Comparison of ENCODE assay signal across 18 cellular contexts in genomic region chr7:128921866-128922440, GRCh38. TPM values are rescaled to one million over a fixed set of nuclear protein-coding genes. Genes with fewer than 3 reads are reported as not detected.
A peak's percentile ranks its signal among the peaks of the same experiment; 100 is the strongest.
DNase-seq lines count a peak whose midpoint lies in the region; ATAC-seq and TF ChIP-seq lines count a peak whose summit lies in the region.
"Had no signal": no experiment of that assay in that cellular context is flagged by ENCODE, and none has a peak within 500 bp of the region (broad histone marks: within the 10 kb centered on the region; RNA-seq: fewer than 3 reads in every experiment).

No MANE protein-coding gene starts in this region.

- ATAC-seq in activated T-cell treated with anti-CD3 and anti-CD28 coated beads, Interleukin-2, amount 50 U/mL, for 4 hours: no peak
- ATAC-seq in stimulated activated effector memory CD8-positive, alpha-beta T cell treated with anti-CD3 and anti-CD28 coated beads, Interleukin-12 subunit alpha, Interleukin-12 subunit beta, amount 100 ng/mL, for 72 hours: no peak
- no peak for ATAC-seq in GM21723 (IDR thresholded peaks at IDR 0.05; ENCODE audit: unreplicated experiment)

- H3K18ac ChIP-seq in H9 (ENCODE audit: insufficient read length, low read depth, low read length): no peak overlapping the region

- H3K27ac ChIP-seq in H9 (ENCODE audit: insufficient read length, low read depth, low read length): no peak overlapping the region
- H3K27ac ChIP-seq in endodermal cell (ENCODE audit: low read depth, low read length): no peak overlapping the region
- H3K27ac ChIP-seq: GM23248 had no signal

- H3T11ph ChIP-seq in H9 (ENCODE audit: low read length): no peak overlapping the region

- H3K4me1 Mint-ChIP-seq in activated T-cell treated with anti-CD3 and anti-CD28 coated beads, Interleukin-2, amount 50 U/mL, for 24 hours (ENCODE audit: low read depth): no peaks in the 10 kb centered on the region
- no peaks in the 10 kb centered on the region for H3K4me1 Mint-ChIP-seq in activated T-cell treated with anti-CD3 and anti-CD28 coated beads, Interleukin-2, amount 50 U/mL, for 4 hours (ENCODE audit: low read depth)
- H3K4me1 Mint-ChIP-seq in H9: peaks cover 17 to 35% of the 10 kb centered on the region in 2 experiments
- peaks cover 13% of the 10 kb centered on the region for H3K4me1 Mint-ChIP-seq in endodermal cell
- no peaks in the 10 kb centered on the region for H3K4me1 Mint-ChIP-seq in stimulated activated effector memory CD8-positive, alpha-beta T cell treated with anti-CD3 and anti-CD28 coated beads, Interleukin-12 subunit alpha, Interleukin-12 subunit beta, amount 100 ng/mL, for 72 hours
- H3K4me1 Mint-ChIP-seq: CD4-positive, alpha-beta memory T cell had no signal

- H2BK20ac ChIP-seq in H9 (ENCODE audit: low read depth, low read length, poor library complexity, severe bottlenecking): no peak overlapping the region

- H2BK15ac ChIP-seq in H9 (ENCODE audit: low read depth, low read length): no peak overlapping the region

- H3K23me2 ChIP-seq in H9 (ENCODE audit: insufficient read length, low read depth, low read length, poor library complexity, severe bottlenecking): no peaks in the 10 kb centered on the region

- H3K27ac Mint-ChIP-seq in activated T-cell treated with anti-CD3 and anti-CD28 coated beads, Interleukin-2, amount 50 U/mL, for 24 hours: no peak overlapping the region
- H3K27ac Mint-ChIP-seq in H9 (no peak overlapping the region), endodermal cell (no peak overlapping the region)
- peak overlapping the region; percentile 27 for H3K27ac Mint-ChIP-seq in stimulated activated effector memory CD8-positive, alpha-beta T cell treated with anti-CD3 and anti-CD28 coated beads, Interleukin-12 subunit alpha, Interleukin-12 subunit beta, amount 100 ng/mL, for 72 hours
- H3K27ac Mint-ChIP-seq: B cell had no signal

- no CpG with 5 or more reads among the region's 9 CpGs for WGBS in H9 (ENCODE audit: extremely low coverage, insufficient read length, low lambda C conversion rate)
- 77 to 83% methylated on average over 8 to 9 of the region's 9 CpGs for WGBS in endodermal cell (ENCODE audit: insufficient coverage in 1 of 2, insufficient read length in 1 of 2), 2 experiments

- H3K56ac ChIP-seq in H9 (ENCODE audit: insufficient read length, low read depth, low read length): no peak overlapping the region

- TF ChIP-seq CTCF in H9 (conservative IDR thresholded peaks at IDR 0.05) (no peak), endodermal cell (conservative IDR thresholded peaks at IDR 0.05) (no peak)

- H3K4me1 ChIP-seq in H9 (ENCODE audit: insufficient read depth, low read length) (no peaks in the 10 kb centered on the region; the same call in 1 of the 2 replicates), endodermal cell (ENCODE audit: control insufficient read depth, insufficient read depth, low read length) (peaks cover 4% of the 10 kb centered on the region)

- no peaks in the 10 kb centered on the region for H3K9me3 Mint-ChIP-seq in activated T-cell treated with anti-CD3 and anti-CD28 coated beads, Interleukin-2, amount 50 U/mL, for 24 hours
- H3K9me3 Mint-ChIP-seq in activated T-cell treated with anti-CD3 and anti-CD28 coated beads, Interleukin-2, amount 50 U/mL, for 4 hours: no peaks in the 10 kb centered on the region
- H3K9me3 Mint-ChIP-seq in H9 (no peaks in the 10 kb centered on the region), endodermal cell (no peaks in the 10 kb centered on the region)
- no peaks in the 10 kb centered on the region for H3K9me3 Mint-ChIP-seq in stimulated activated effector memory CD8-positive, alpha-beta T cell treated with anti-CD3 and anti-CD28 coated beads, Interleukin-12 subunit alpha, Interleukin-12 subunit beta, amount 100 ng/mL, for 72 hours
- H3K9me3 Mint-ChIP-seq: CD4-positive, alpha-beta memory T cell had no signal

- H3K36me3 Mint-ChIP-seq in activated T-cell treated with anti-CD3 and anti-CD28 coated beads, Interleukin-2, amount 50 U/mL, for 24 hours (ENCODE audit: low read depth): no peaks in the 10 kb centered on the region
- H3K36me3 Mint-ChIP-seq in activated T-cell treated with anti-CD3 and anti-CD28 coated beads, Interleukin-2, amount 50 U/mL, for 4 hours (ENCODE audit: insufficient read depth): no peaks in the 10 kb centered on the region
- H3K36me3 Mint-ChIP-seq in H9 (ENCODE audit: insufficient read depth in 1 of 3, low read depth in 3 of 3) (no peaks in the 10 kb centered on the region), endodermal cell (ENCODE audit: low read depth) (no peaks in the 10 kb centered on the region)
- no peaks in the 10 kb centered on the region for H3K36me3 Mint-ChIP-seq in stimulated activated effector memory CD8-positive, alpha-beta T cell treated with anti-CD3 and anti-CD28 coated beads, Interleukin-12 subunit alpha, Interleukin-12 subunit beta, amount 100 ng/mL, for 72 hours
- H3K36me3 Mint-ChIP-seq: CD4-positive, alpha-beta memory T cell had no signal

- no peak overlapping the region for H3K4ac ChIP-seq in H9 (ENCODE audit: low read depth, low read length)

- H3K27me3 Mint-ChIP-seq in activated T-cell treated with anti-CD3 and anti-CD28 coated beads, Interleukin-2, amount 50 U/mL, for 24 hours: peaks cover 15% of the 10 kb centered on the region
- peaks cover 23% of the 10 kb centered on the region for H3K27me3 Mint-ChIP-seq in activated T-cell treated with anti-CD3 and anti-CD28 coated beads, Interleukin-2, amount 50 U/mL, for 4 hours (ENCODE audit: low read depth)
- peaks cover 11% of the 10 kb centered on the region for H3K27me3 Mint-ChIP-seq in H9 (ENCODE audit: low read depth)
- H3K27me3 Mint-ChIP-seq in endodermal cell (ENCODE audit: insufficient read depth): peaks cover 35% of the 10 kb centered on the region

- no peak overlapping the region for H3K14ac ChIP-seq in H9 (ENCODE audit: insufficient read depth, low read length)

- H3K36me3 ChIP-seq in endodermal cell (ENCODE audit: control insufficient read depth, insufficient read depth, low read length): no peaks in the 10 kb centered on the region

- H3K9me3 ChIP-seq in H9 (ENCODE audit: control insufficient read depth, low read depth, low read length): no peaks in the 10 kb centered on the region
- H3K9me3 ChIP-seq in endodermal cell (ENCODE audit: control insufficient read depth, low read length): no peaks in the 10 kb centered on the region

- H3K79me1 ChIP-seq in H9 (ENCODE audit: insufficient read depth, low read depth, low read length, poor library complexity, severe bottlenecking): no peaks in the 10 kb centered on the region

- H2BK120ac ChIP-seq in H9 (ENCODE audit: low read depth, low read length, poor library complexity, severe bottlenecking): no peak overlapping the region

- no peaks in the 10 kb centered on the region for H3K79me2 ChIP-seq in H9 (ENCODE audit: insufficient read depth, low read length)

- H4K91ac ChIP-seq in H9 (ENCODE audit: insufficient read length, low read depth, low read length): no peak overlapping the region

- H3K27me3 ChIP-seq in H9 (ENCODE audit: insufficient read depth, low read length) (no peaks in the 10 kb centered on the region; the same call in 1 of the 2 replicates), endodermal cell (ENCODE audit: control insufficient read depth, insufficient read depth, low read length, poor library complexity, severe bottlenecking) (peaks cover 11% of the 10 kb centered on the region)

- H2AK5ac ChIP-seq in H9 (ENCODE audit: insufficient read length, low read length): no peak overlapping the region

- H3K4me2 ChIP-seq in H9 (ENCODE audit: insufficient read depth, insufficient read length, low read length): no peak overlapping the region

- H3K23ac ChIP-seq in H9 (ENCODE audit: insufficient read length, low read depth, low read length): no peak overlapping the region

- H2AFZ ChIP-seq in H9 (ENCODE audit: low read length): no peak overlapping the region
- H2AFZ ChIP-seq: GM23248 had no signal

- no peak overlapping the region for H2BK12ac ChIP-seq in H9 (ENCODE audit: insufficient read length, low read depth, low read length)

- no peak overlapping the region for H4K5ac ChIP-seq in H9 (ENCODE audit: insufficient read length, low read depth, low read length)

- no peaks in the 10 kb centered on the region for H4K20me1 ChIP-seq in H9 (ENCODE audit: control insufficient read depth, insufficient read depth, insufficient read length)

- no peak overlapping the region for H2BK5ac ChIP-seq in H9 (ENCODE audit: insufficient read length, low read length)

- no peak overlapping the region for H3K4me3 Mint-ChIP-seq in activated T-cell treated with anti-CD3 and anti-CD28 coated beads, Interleukin-2, amount 50 U/mL, for 24 hours
- no peak overlapping the region for H3K4me3 Mint-ChIP-seq in activated T-cell treated with anti-CD3 and anti-CD28 coated beads, Interleukin-2, amount 50 U/mL, for 4 hours
- no peak overlapping the region for H3K4me3 Mint-ChIP-seq in H9
- no peak overlapping the region for H3K4me3 Mint-ChIP-seq in endodermal cell
- H3K4me3 Mint-ChIP-seq in stimulated activated effector memory CD8-positive, alpha-beta T cell treated with anti-CD3 and anti-CD28 coated beads, Interleukin-12 subunit alpha, Interleukin-12 subunit beta, amount 100 ng/mL, for 72 hours: no peak overlapping the region
- H3K4me3 Mint-ChIP-seq: B cell; CD4-positive, alpha-beta memory T cell had no signal

- peak; percentile 7 for DNase-seq in activated T-cell treated with anti-CD3 and anti-CD28 coated beads, Interleukin-2, amount 50 U/mL, for 24 hours
- no peak for DNase-seq in activated T-cell treated with anti-CD3 and anti-CD28 coated beads, Interleukin-2, amount 50 U/mL, for 4 hours
- DNase-seq in H9: peak; percentile 31
- DNase-seq in endodermal cell: peak; percentile 71
- no peak for DNase-seq in stimulated activated effector memory CD8-positive, alpha-beta T cell treated with anti-CD3 and anti-CD28 coated beads, Interleukin-12 subunit alpha, Interleukin-12 subunit beta, amount 100 ng/mL, for 72 hours (ENCODE audit: low spot score in 2 of 2)
- no peak for DNase-seq in HuH-7 (ENCODE audit: low spot score)
- DNase-seq: CD4-positive, alpha-beta memory T cell; DMS79 treated with DMSO at 0.1 percent for 48 hours; GM23248; Karpas-422; MM.1S; NCI-H1105; NCI-H1694 treated with DMSO at 0.1 percent for 48 hours; NCI-H2171; NCI-H774 had no signal

- no peak overlapping the region for H4K8ac ChIP-seq in H9 (replicated peaks; ENCODE audit: insufficient read length, low read depth, low read length)

- H3K9ac ChIP-seq in H9 (ENCODE audit: extremely low read depth, insufficient read length, low read length) (no peak overlapping the region), endodermal cell (ENCODE audit: extremely low read depth, low read length, poor library complexity, severe bottlenecking) (no peak overlapping the region)
- H3K9ac ChIP-seq: GM23248 had no signal

- H3K4me3 ChIP-seq in endodermal cell (ENCODE audit: low read length): no peak overlapping the region
- H3K4me3 ChIP-seq: GM23248 had no signal

RNA-seq across cellular contexts. Expression of gene KCP, which starts 11.4 kb away (rescaled TPM):
- under 1 TPM; 0.10 to 0.40 (median 0.27) TPM for total RNA-seq in activated T-cell treated with anti-CD3 and anti-CD28 coated beads, Interleukin-2, amount 50 U/mL, for 4 hours
- total RNA-seq in H9 (2021) (4.8 and 5.3 TPM in 2 replicates), endodermal cell (10 to 100 TPM; 21.1 to 33.3 TPM)
- polyA plus RNA-seq in endodermal cell (2013, experiment 1 of 2): 8.3 TPM
- polyA plus RNA-seq in endodermal cell (2013, experiment 2 of 2): 6.5 TPM
- total RNA-seq: GM23248, NCI-H460 had no signal
- polyA plus RNA-seq: CD4-positive, alpha-beta memory T cell had no signal

RNA-seq across cellular contexts. Expression of gene IRF5, which starts 15.8 kb away (rescaled TPM):
- total RNA-seq in activated T-cell treated with anti-CD3 and anti-CD28 coated beads, Interleukin-2, amount 50 U/mL, for 4 hours: 10 to 100 TPM in 1 of 3 donors, 1 to 10 TPM in 2; 4.2 to 15.4 (median 8.4) TPM
- 0.70 and 0.74 TPM in 2 replicates for total RNA-seq in H9 (2021)
- total RNA-seq in endodermal cell: under 1 TPM; 0.31 to 0.53 TPM
- polyA plus RNA-seq in endodermal cell (2013, experiment 1 of 2): 0.14 TPM
- 0.17 TPM for polyA plus RNA-seq in endodermal cell (2013, experiment 2 of 2)

RNA-seq across cellular contexts. Expression of gene ATP6V1F, which starts 59.3 kb away (rescaled TPM):
- 100 to 1,000 TPM; 120 to 137 (median 127) TPM for total RNA-seq in activated T-cell treated with anti-CD3 and anti-CD28 coated beads, Interleukin-2, amount 50 U/mL, for 4 hours
- total RNA-seq in H9 (2021) (115 and 117 TPM in 2 replicates), endodermal cell (100 to 1,000 TPM; 122 to 157 TPM)
- polyA plus RNA-seq in endodermal cell (2013, experiment 1 of 2): 128 TPM
- 128 TPM for polyA plus RNA-seq in endodermal cell (2013, experiment 2 of 2)

Comparison
In these comparisons a context has a peak if more than half of its experiments do, and no peak if none do; other contexts are left out.
1. DNase-seq: peak in activated T-cell treated with anti-CD3 and anti-CD28 coated beads, Interleukin-2, amount 50 U/mL, for 24 hours (single experiment), H9 (single experiment) and endodermal cell (single experiment); none in activated T-cell treated with anti-CD3 and anti-CD28 coated beads, Interleukin-2, amount 50 U/mL, for 4 hours (single experiment), stimulated activated effector memory CD8-positive, alpha-beta T cell treated with anti-CD3 and anti-CD28 coated beads, Interleukin-12 subunit alpha, Interleukin-12 subunit beta, amount 100 ng/mL, for 72 hours (0 of 2) and HuH-7 (single experiment).